Comparison of ENCODE assay signal across 1 cellular context in genomic region chr22:40347300-40347699, GRCh38.
TF ChIP-seq lines count a peak whose summit lies in the region.

No MANE protein-coding gene starts in this region.

TF ChIP-seq in endothelial cell of umbilical vein, 7 proteins besides CTCF, POLR2A, EP300 and RAD21:
- TF ChIP-seq EZH2 (IDR thresholded peaks at IDR 0.05; ENCODE audit: borderline replicate concordance, low read depth, low read length, severe bottlenecking) (no peak), GATA2 (IDR thresholded peaks at IDR 0.05; ENCODE audit: insufficient read depth, insufficient read length, low read depth, low read length) (no peak), FOS (IDR thresholded peaks at IDR 0.05; ENCODE audit: borderline replicate concordance, insufficient read depth, low read length) (no peak), MYC (IDR thresholded peaks at IDR 0.05; ENCODE audit: low read depth, low read length) (no peak)
